In genomic region chr22:49630448-49630946, GRCh38 we compare ENCODE assay signal across 2 cellular contexts.
TF ChIP-seq lines count a peak whose summit lies in the region.

No MANE protein-coding gene starts in this region.

TF ChIP-seq in K562, 482 proteins besides CTCF, POLR2A, EP300 and RAD21:
- no peak for TF ChIP-seq RREB1 (CRISPR knock-in tag; IDR thresholded peaks at IDR 0.05)
- TF ChIP-seq ZNF212 (CRISPR knock-in tag; IDR thresholded peaks at IDR 0.05), result no peak
- TF ChIP-seq POLR2G (IDR thresholded peaks at IDR 0.05; ENCODE audit: low read depth, low read length), result peak; percentile 17; the same call in 1 of the 2 replicates

TF ChIP-seq in GM23338, 12 proteins besides CTCF, POLR2A, EP300 and RAD21 (continued from another document):
- TF ChIP-seq REST (IDR thresholded peaks at IDR 0.05; ENCODE audit: unreplicated experiment) (no peak), ZNF462 (CRISPR knock-in tag; IDR thresholded peaks at IDR 0.05) (no peak), POLR2AphosphoS5 (IDR thresholded peaks at IDR 0.05; ENCODE audit: low read depth) (no peak), CREB1 (CRISPR knock-in tag; IDR thresholded peaks at IDR 0.05; ENCODE audit: low read depth) (no peak), ZNF114 (CRISPR knock-in tag; IDR thresholded peaks at IDR 0.05) (no peak), NANOG (IDR thresholded peaks at IDR 0.05; ENCODE audit: borderline replicate concordance) (no peak), ZNF331 (CRISPR knock-in tag; IDR thresholded peaks at IDR 0.05; ENCODE audit: low read depth) (no peak), JUNB (IDR thresholded peaks at IDR 0.05; ENCODE audit: unreplicated experiment) (no peak), STAT1 (IDR thresholded peaks at IDR 0.05; ENCODE audit: unreplicated experiment) (no peak)
TF ChIP-seq in GM23338: peak in this region for 0.
